Comparison of ENCODE assay signal across 10 cellular contexts in the genomic region with DNA sequence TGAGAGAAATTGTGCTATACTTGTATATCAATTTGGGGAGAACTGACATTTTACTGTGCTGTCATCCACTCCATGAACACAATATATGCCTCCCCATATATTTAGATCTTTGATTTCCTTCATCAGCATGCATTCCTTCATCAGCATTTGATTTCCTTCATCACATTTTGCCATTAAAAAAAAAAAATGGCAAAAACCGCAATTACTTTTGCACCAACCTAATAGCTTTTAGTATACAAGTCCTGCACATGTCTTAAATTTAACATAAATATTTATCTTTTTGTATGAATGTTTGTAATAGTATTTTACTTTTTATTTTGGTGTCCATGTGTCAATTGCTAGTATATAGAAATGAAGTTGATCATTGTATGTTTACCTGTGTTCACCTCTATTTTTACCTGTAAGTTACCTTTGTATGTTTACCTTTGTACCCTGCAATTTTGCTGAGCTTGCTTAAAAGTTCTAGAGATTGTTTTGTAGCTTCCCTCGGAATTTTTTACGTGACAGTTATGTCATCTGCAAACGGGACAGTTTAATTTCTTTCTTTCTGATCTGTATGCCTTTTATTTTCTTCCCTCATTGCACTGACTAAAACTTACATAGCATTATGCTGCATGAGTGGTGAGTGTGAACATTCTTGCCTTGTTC.
"Had no signal": no experiment of that assay in that cellular context is flagged by ENCODE, and none has a peak within 500 bp of the region (broad histone marks: within the 10 kb centered on the region; RNA-seq: fewer than 3 reads in every experiment).

No MANE protein-coding gene starts in this region.

- FAIRE-seq: H54, HTR-8/SVneo had no signal

- H2AFZ ChIP-seq: GM23248 had no signal

- H3K4me2 ChIP-seq: KMS-11 had no signal

- H3K4me3 ChIP-seq: GM23248 had no signal

- H3K4me3 Mint-ChIP-seq: H9, HFFc6 had no signal

- H3K27ac Mint-ChIP-seq: H9, HFFc6 had no signal

- H3K9ac ChIP-seq: GM23248, KMS-11 had no signal

- DNase-seq: GM23248, GOT3, H9, HCEC 1CT, HFFc6, Karpas-422, KBM-7 had no signal

- H3K27ac ChIP-seq: GM23248, KMS-11 had no signal
